10 cellular contexts compared by ENCODE assay signal in genomic region chr20:51529758-51530157, GRCh38. TPM values are rescaled to one million over a fixed set of nuclear protein-coding genes. Genes with fewer than 3 reads are reported as not detected.
A peak's percentile ranks its signal among the peaks of the same experiment; 100 is the strongest.
DNase-seq lines count a peak whose midpoint lies in the region; ATAC-seq, FAIRE-seq and TF ChIP-seq lines count a peak whose summit lies in the region.
"Had no signal": no experiment of that assay in that cellular context is flagged by ENCODE, and none has a peak within 500 bp of the region (broad histone marks: within the 10 kb centered on the region; RNA-seq: fewer than 3 reads in every experiment).

No MANE protein-coding gene starts in this region.

- H3K4me2 ChIP-seq in GM12878 (ENCODE audit: control insufficient read depth, insufficient read depth), result peak overlapping the region; percentile 39; the same call in 1 of the 2 replicates

- H3K4me3 ChIP-seq in GM12878, result peak overlapping the region; percentile 9; the same call in 1 of the 2 replicates

- intact Hi-C loops in GM12878 (cut with micrococcal nuclease; ENCODE audit: unreplicated experiment), result no loop called here

- H4K20me1 ChIP-seq in GM12878 (ENCODE audit: control insufficient read depth, insufficient read depth), result no peaks in the 10 kb centered on the region

- no peak overlapping the region; the same call in 1 of the 2 replicates for H3K9ac ChIP-seq in GM12878 (ENCODE audit: control insufficient read depth, insufficient read depth, low read length)

- in situ Hi-C loops in GM12878 (cut with MboI), result no loop called here

- H3K4me1 ChIP-seq in GM12878 (ENCODE audit: control insufficient read depth, insufficient read depth, low read length), result peaks cover 75% of the 10 kb centered on the region

- POLR2A ChIA-PET in GM12878 (lab: Charles Lee), result no interaction called here

- TF ChIP-seq POLR2A in GM12878 (IDR thresholded peaks at IDR 0.05; ENCODE audit: low read depth, low read length), result no peak

- TF ChIP-seq CTCF in GM12878 (IDR thresholded peaks at IDR 0.05 in 2 of 3, conservative IDR thresholded peaks at IDR 0.05 in 1 of 3; ENCODE audit: control insufficient read depth in 2 of 3, extremely low read depth in 1 of 3, insufficient read depth in 1 of 3, low read depth in 3 of 3, low read length in 3 of 3), result no peak

- 77% methylated on average over 5 of the region's 5 CpGs for WGBS in GM12878 (ENCODE audit: insufficient coverage, insufficient replicate concordance, low lambda C conversion rate, missing lambda C conversion rate)

- no peak for FAIRE-seq in GM12878 (lab: Jason Lieb, UNC)

- H2AFZ ChIP-seq in GM12878 (ENCODE audit: control insufficient read depth, low read depth, low read length), result no peak overlapping the region

- BruUV-seq in GM12878 (replicated peaks; lab: Mats Ljungman, UMichigan), result no TSS peak

- no peaks in the 10 kb centered on the region for H3K27me3 ChIP-seq in GM12878 (replicated peaks in 1 of 2; ENCODE audit: control insufficient read depth in 2 of 2, insufficient read depth in 2 of 2, low read length in 1 of 2)

- H3K27ac ChIP-seq in GM12878 (ENCODE audit: control insufficient read depth, insufficient read depth), result peak overlapping the region; percentile 75

- SMC1A ChIA-PET in GM12878 (lab: Charles Lee; ENCODE audit: uncharacterized antibody, unreplicated experiment), result interaction anchor here (0.7 to 1.3 kb wide), 3 partner anchors 16 to 126 kb away, joined by 3 to 4 read pairs (median 3); no protein-coding TSS in a partner anchor

- H3K79me2 ChIP-seq in GM12878 (ENCODE audit: control insufficient read depth, insufficient read depth, low read length), result peaks cover 68% of the 10 kb centered on the region

- no peak for TF ChIP-seq RAD21 in GM12878 (IDR thresholded peaks at IDR 0.05; ENCODE audit: insufficient read depth, low read depth, low read length)

- no peak for TF ChIP-seq EP300 in GM12878 (IDR thresholded peaks at IDR 0.05; ENCODE audit: borderline replicate concordance in 1 of 2, control insufficient read depth in 1 of 2, low read depth in 2 of 2, low read length in 2 of 2)

- RAD21 ChIA-PET in GM12878 (lab: Charles Lee; ENCODE audit: unreplicated experiment), result interaction anchor here (1.0 kb wide), 1 partner anchor 68 kb away, joined by 3 read pairs; no protein-coding TSS in a partner anchor

- peak; percentile 80 to 81 for DNase-seq in activated CD4-positive, alpha-beta T cell treated with anti-CD3 and anti-CD28 coated beads for 4 hours
- DNase-seq in GM12878 (ENCODE audit: low read depth, low spot score) (no peak), NCI-H1930 (lab: John Stamatoyannopoulos, UW) (no peak), NCI-H774 (lab: John Stamatoyannopoulos, UW) (no peak), NCI-H2081 treated with DMSO at 0.1 percent for 48 hours (lab: John Stamatoyannopoulos, UW) (no peak)
- DNase-seq in stimulated activated CD4-positive, alpha-beta T cell treated with anti-CD3 and anti-CD28 coated beads, TNF-alpha, amount 100 ng/mL, for 1 hour (ENCODE audit: low read depth in 3 of 3, low spot score in 1 of 3), result peak in 2 of 3 donors; percentile 22 to 63
- DNase-seq: cerebellar nuclear complex, islet precursor cell had no signal

- no peaks in the 10 kb centered on the region for H3K9me3 ChIP-seq in GM12878 (replicated peaks; ENCODE audit: control insufficient read depth, insufficient read depth, low read length)

- H3K36me3 ChIP-seq in GM12878 (ENCODE audit: control insufficient read depth in 2 of 2, insufficient read depth in 2 of 2, low read length in 1 of 2), result peaks cover 0 to 2% of the 10 kb centered on the region in 2 experiments; a peak in 2 of 4 replicates

- CTCF ChIA-PET in GM12878 (lab: Yijun Ruan, JAX), result no interaction called here

- ATAC-seq in GM18511 (IDR thresholded peaks at IDR 0.05; ENCODE audit: unreplicated experiment), result peak; percentile 31
- ATAC-seq in GM12878, result peak; percentile 12; the same call in 2 of the 3 replicates
- no peak for ATAC-seq in HG02623 (IDR thresholded peaks at IDR 0.05; ENCODE audit: unreplicated experiment)

TF ChIP-seq in GM12878, 131 proteins besides CTCF, POLR2A, EP300 and RAD21:
- TF ChIP-seq MEF2A (IDR thresholded peaks at IDR 0.05; ENCODE audit: insufficient read depth, low read depth, low read length) (0 out of 2 replicates have a peak, but pooled peaks have one; percentile 34), E2F8 (IDR thresholded peaks at IDR 0.05; ENCODE audit: low read depth, partially characterized antibody) (no peak), ZNF384 (IDR thresholded peaks at IDR 0.05; ENCODE audit: borderline replicate concordance, low read depth, low read length) (no peak), RFX5 (IDR thresholded peaks at IDR 0.05; ENCODE audit: low read depth, low read length) (no peak), RBBP5 (conservative IDR thresholded peaks at IDR 0.05) (no peak), EGR1 (IDR thresholded peaks at IDR 0.05; ENCODE audit: borderline replicate concordance in 1 of 2, low read depth in 2 of 2, low read length in 2 of 2) (peak in 1 of 2 experiments; percentile 65; a peak in 1 of 3 replicates), ETV6 (conservative IDR thresholded peaks at IDR 0.05 in 1 of 2, IDR thresholded peaks at IDR 0.05 in 1 of 2; ENCODE audit: borderline replicate concordance in 1 of 2, low read depth in 1 of 2) (no peak), HDAC2 (IDR thresholded peaks at IDR 0.05) (no peak), KLF5 (IDR thresholded peaks at IDR 0.05; ENCODE audit: partially characterized antibody) (no peak)

RNA-seq across cellular contexts. Expression of gene NFATC2, which starts 12.8 kb away (rescaled TPM):
- total RNA-seq in GM12878 (2013; cell fraction: nucleolus; rRNA removed), result 24.0 and 24.8 TPM in 2 replicates
- total RNA-seq in GM12878 (2014; rRNA removed), result 5.1 TPM in 2 replicates
- 3.7 and 4.3 TPM in 2 replicates for total RNA-seq in GM12878 (2014; rRNA removed; fragmentation: Illumina TruSeq; extraction: Trizol)
- 17.5 and 20.0 TPM in 2 replicates for total RNA-seq in GM12878 (2021)
- polyA plus RNA-seq in GM12878 (2011; ENCODE audit: low read depth), result 4.4 TPM
- polyA plus RNA-seq in GM12878 (2011; rRNA removed), result 7.6 and 7.9 TPM in 2 replicates
- polyA plus RNA-seq in GM12878 (2011; cell fraction: cytosol; rRNA removed), result 5.2 and 9.2 TPM in 2 replicates
- 15.6 and 22.7 TPM in 2 replicates for polyA plus RNA-seq in GM12878 (2011; cell fraction: nucleus; rRNA removed)
- 5.3 and 9.1 TPM in 2 replicates for polyA plus RNA-seq in GM12878 (2012)
- 12.3 and 12.7 TPM in 2 replicates for polyA plus RNA-seq in GM12878 (2014; fragmentation: Illumina TruSeq; extraction: Trizol)
- 1 to 10 TPM; 3.3 to 7.3 TPM for polyA plus RNA-seq in GM12878 (2014; fragmentation: Nextera tagmentation; extraction: Ambion mirVana)
- 5.6 and 6.8 TPM in 2 replicates for polyA plus RNA-seq in GM12878 (2014; rRNA removed)
- 1 to 10 TPM; 7.3 to 7.7 TPM for polyA plus RNA-seq in GM12878 (2016; fragmentation: Nextera tagmentation; extraction: Ambion mirVana)
- polyA minus RNA-seq in GM12878 (2011; rRNA and poly(A)+ RNA removed), result 12.2 and 12.7 TPM in 2 replicates
- 11.8 and 12.8 TPM in 2 replicates for polyA minus RNA-seq in GM12878 (2011; cell fraction: cytosol; rRNA and poly(A)+ RNA removed)
- 10.2 and 22.1 TPM in 2 replicates for polyA minus RNA-seq in GM12878 (2011; cell fraction: nucleus; rRNA and poly(A)+ RNA removed)

Comparison
In these comparisons a context has a peak if more than half of its experiments do, and no peak if none do; other contexts are left out.
1. DNase-seq: peak in activated CD4-positive, alpha-beta T cell treated with anti-CD3 and anti-CD28 coated beads for 4 hours (2 of 2) and stimulated activated CD4-positive, alpha-beta T cell treated with anti-CD3 and anti-CD28 coated beads, TNF-alpha, amount 100 ng/mL, for 1 hour (2 of 3); none in GM12878 (single experiment), NCI-H1930 (0 of 2), NCI-H774 (single experiment) and NCI-H2081 treated with DMSO at 0.1 percent for 48 hours (single experiment).